In the genomic region with DNA sequence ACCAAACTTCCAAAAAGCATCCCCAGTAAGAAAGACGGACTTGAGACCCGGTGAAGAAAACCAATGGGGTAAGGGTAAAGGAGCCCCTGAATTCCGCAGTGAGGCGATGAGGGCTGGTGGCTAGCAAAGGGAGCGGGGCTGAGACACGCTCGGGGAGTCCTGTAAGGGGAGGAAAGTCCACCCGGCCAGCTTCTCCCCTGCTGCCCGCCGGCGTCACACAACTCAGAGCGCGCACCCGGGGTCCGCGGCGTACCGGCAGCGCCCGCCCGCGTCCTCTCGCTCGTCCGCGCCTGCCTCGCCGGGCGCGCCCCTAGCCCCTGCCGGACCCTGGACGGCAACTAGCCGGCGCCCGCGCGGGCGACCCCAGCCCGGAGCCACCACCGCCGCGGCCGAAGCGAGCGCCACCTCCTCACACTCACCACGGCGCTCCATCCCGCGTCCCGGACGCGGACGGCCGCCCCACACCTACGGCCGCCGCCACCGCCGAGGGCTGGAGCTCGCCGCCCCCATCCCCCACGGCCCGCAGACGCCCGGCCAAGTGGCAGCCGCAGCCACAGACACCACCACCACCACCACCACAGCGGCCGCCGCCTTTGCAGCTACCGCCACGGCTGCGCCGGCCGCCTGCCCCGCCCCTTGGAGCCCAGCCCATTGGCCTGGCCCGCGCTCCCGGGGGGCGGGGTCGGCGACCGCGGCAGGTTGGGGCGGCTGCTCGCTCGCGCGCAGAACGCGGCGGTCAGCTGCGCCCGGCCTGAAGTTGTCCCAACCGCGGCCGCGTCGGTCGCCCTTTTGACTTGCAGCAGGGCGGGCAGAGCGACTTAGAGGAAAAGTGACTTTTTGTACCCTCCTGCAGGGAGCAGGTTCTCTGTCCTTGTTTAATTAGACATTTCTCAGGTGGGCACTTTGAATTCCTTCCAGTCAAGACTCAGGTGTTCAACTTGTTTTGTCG, we compare ENCODE assay signal across 1 cellular context.
A peak's percentile ranks its signal among the peaks of the same experiment; 100 is the strongest.
TF ChIP-seq lines count a peak whose summit lies in the region.

No MANE protein-coding gene starts in this region.

TF ChIP-seq in IMR-90, 13 proteins besides CTCF, POLR2A, EP300 and RAD21:
- TF ChIP-seq MAZ (IDR thresholded peaks at IDR 0.05; ENCODE audit: borderline replicate concordance, low read depth, low read length), result peak; percentile 47; the same call in 1 of the 2 replicates
- no peak for TF ChIP-seq BHLHE40 (IDR thresholded peaks at IDR 0.05; ENCODE audit: low read depth, low read length)
